13 cellular contexts compared by ENCODE assay signal in the genomic region with DNA sequence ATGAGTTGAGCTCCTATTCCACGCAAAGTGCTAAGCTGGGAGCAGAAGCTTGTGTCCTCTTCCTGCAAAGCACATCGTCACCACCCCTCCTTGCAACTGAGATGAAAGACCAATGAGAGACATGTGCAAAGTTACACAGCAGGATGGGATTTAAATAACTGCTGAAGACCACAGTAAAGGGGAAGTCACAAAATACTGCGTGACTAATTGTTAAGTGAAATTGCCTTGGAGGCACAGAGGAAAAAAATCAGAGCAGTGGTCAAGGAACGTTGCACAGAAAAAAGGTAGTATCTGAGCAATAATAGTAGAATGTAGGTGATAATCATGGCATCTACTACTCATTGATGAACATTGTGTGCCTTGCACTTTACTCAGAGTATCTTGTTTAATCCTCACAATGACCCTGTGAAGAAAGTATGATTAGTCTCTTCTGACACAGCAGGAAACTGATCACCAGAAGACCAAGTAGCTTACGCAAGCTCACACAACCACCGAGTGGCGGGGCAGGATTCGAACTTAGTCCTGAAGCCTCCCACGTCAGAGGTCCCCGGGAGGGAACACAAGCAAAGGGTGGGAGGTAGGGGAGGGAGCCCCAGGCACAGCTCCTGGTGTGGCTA. TPM values are rescaled to one million over a fixed set of nuclear protein-coding genes. Genes with fewer than 3 reads are reported as not detected.
DNase-seq lines count a peak whose midpoint lies in the region; ATAC-seq and TF ChIP-seq lines count a peak whose summit lies in the region.
"Had no signal": no experiment of that assay in that cellular context is flagged by ENCODE, and none has a peak within 500 bp of the region (broad histone marks: within the 10 kb centered on the region; RNA-seq: fewer than 3 reads in every experiment).

No MANE protein-coding gene starts in this region.

- no peaks in the 10 kb centered on the region for H3K36me3 Mint-ChIP-seq in activated naive CD4-positive, alpha-beta T cell treated with anti-CD3 and anti-CD28 coated beads for 36 hours (ENCODE audit: low read depth)
- H3K36me3 Mint-ChIP-seq: activated naive CD8-positive, alpha-beta T cell treated with anti-CD3 and anti-CD28 coated beads, Interleukin-2, amount 10 ng/mL, durations not matched to agents 7 days and 5 days had no signal

- H3K23ac ChIP-seq in IMR-90 (ENCODE audit: low read depth, low read length): no peak overlapping the region

- CTCF ChIA-PET in IMR-90 (lab: Yijun Ruan, JAX): interaction anchor here (1.2 to 1.5 kb wide), 3 partner anchors 13 to 47 kb away, joined by 3 to 4 read pairs (median 4); partner anchors contain the start of gene MYO18A
- CTCF ChIA-PET in activated naive CD4-positive, alpha-beta T cell treated with anti-CD3 and anti-CD28 coated beads for 36 hours (lab: Charles Lee): interaction anchor here (1.9 to 7.7 kb wide), 2 partner anchors 15 to 23 kb away, joined by 7 to 45 read pairs; partner anchors contain the start of gene MYO18A

- H3K56ac ChIP-seq in IMR-90 (ENCODE audit: extremely low read depth, insufficient read depth, low read length): no peak overlapping the region

- H3K4me1 Mint-ChIP-seq in activated naive CD4-positive, alpha-beta T cell treated with anti-CD3 and anti-CD28 coated beads for 36 hours (ENCODE audit: low read depth): peaks cover 3% of the 10 kb centered on the region

- H3K4me2 ChIP-seq in IMR-90 (ENCODE audit: low read depth, low read length): no peak overlapping the region

- no peak overlapping the region for H2BK15ac ChIP-seq in IMR-90 (ENCODE audit: low read depth, low read length)

- peak; percentile 58 for DNase-seq in GDM1 (lab: John Stamatoyannopoulos, UW)
- DNase-seq in IMR-90: no peak
- DNase-seq in SKM-1 (lab: John Stamatoyannopoulos, UW; ENCODE audit: unreplicated experiment): peak; percentile 88
- peak; percentile 72 for DNase-seq in medulla oblongata (ENCODE audit: extremely low spot score)
- no peak for DNase-seq in T-helper 2 cell
- DNase-seq in activated naive CD4-positive, alpha-beta T cell treated with anti-CD3 and anti-CD28 coated beads for 36 hours: no peak
- DNase-seq in posterior vena cava (ENCODE audit: low spot score): no peak
- no peak for DNase-seq in left lobe of liver (ENCODE audit: low spot score)
- DNase-seq: activated CD4-positive, alpha-beta T cell treated with anti-CD3 and anti-CD28 coated beads for 1 hour; activated naive CD8-positive, alpha-beta T cell treated with anti-CD3 and anti-CD28 coated beads, Interleukin-2, amount 10 ng/mL, durations not matched to agents 7 days and 5 days; DMS153 had no signal

- H3K4me3 Mint-ChIP-seq in activated naive CD4-positive, alpha-beta T cell treated with anti-CD3 and anti-CD28 coated beads for 36 hours: no peak overlapping the region
- H3K4me3 Mint-ChIP-seq: activated naive CD8-positive, alpha-beta T cell treated with anti-CD3 and anti-CD28 coated beads, Interleukin-2, amount 10 ng/mL, durations not matched to agents 7 days and 5 days had no signal

- H4K5ac ChIP-seq in IMR-90 (ENCODE audit: low read depth, low read length): no peak overlapping the region

- H2AFZ ChIP-seq in IMR-90 (replicated peaks; ENCODE audit: low read length, poor library complexity): no peak overlapping the region

- 0 out of 2 replicates have a peak, but pooled peaks cover 2% of the 10 kb centered on the region for H3K9me1 ChIP-seq in IMR-90 (ENCODE audit: insufficient read depth, low read length)

- no peak overlapping the region for H3K18ac ChIP-seq in IMR-90 (ENCODE audit: low read depth, low read length)

- no peak overlapping the region for H3K9ac ChIP-seq in IMR-90 (ENCODE audit: low read depth, low read length)

- H3K27ac Mint-ChIP-seq in activated naive CD4-positive, alpha-beta T cell treated with anti-CD3 and anti-CD28 coated beads for 36 hours: no peak overlapping the region
- H3K27ac Mint-ChIP-seq: activated naive CD8-positive, alpha-beta T cell treated with anti-CD3 and anti-CD28 coated beads, Interleukin-2, amount 10 ng/mL, durations not matched to agents 7 days and 5 days had no signal

- no peaks in the 10 kb centered on the region for H3K79me1 ChIP-seq in IMR-90 (ENCODE audit: low read depth in 1 of 2, low read length in 2 of 2)

- H4K91ac ChIP-seq in IMR-90 (ENCODE audit: insufficient read depth, low read depth, low read length): no peak overlapping the region

- H3K4me3 ChIP-seq in IMR-90 (ENCODE audit: insufficient read depth, low read depth, low read length): no peak overlapping the region

- ATAC-seq in IMR-90 (ENCODE audit: low read depth) (no peak), left lobe of liver (no peak)

- dilution Hi-C loops in IMR-90 (cut with HindIII; ENCODE audit: low sequenced_read_pairs, unreplicated experiment): no loop called here

- H3K9me3 Mint-ChIP-seq in activated naive CD4-positive, alpha-beta T cell treated with anti-CD3 and anti-CD28 coated beads for 36 hours: no peaks in the 10 kb centered on the region
- H3K9me3 Mint-ChIP-seq: activated naive CD8-positive, alpha-beta T cell treated with anti-CD3 and anti-CD28 coated beads, Interleukin-2, amount 10 ng/mL, durations not matched to agents 7 days and 5 days had no signal

- no peak overlapping the region for H2AK5ac ChIP-seq in IMR-90 (ENCODE audit: low read depth, low read length)

- no peak for TF ChIP-seq POLR2A in IMR-90 (IDR thresholded peaks at IDR 0.05; ENCODE audit: low read depth, low read length)

- peaks cover 2% of the 10 kb centered on the region for H3K27me3 Mint-ChIP-seq in activated naive CD4-positive, alpha-beta T cell treated with anti-CD3 and anti-CD28 coated beads for 36 hours (ENCODE audit: low read depth)

- intact Hi-C loops in IMR-90 (cut with micrococcal nuclease) (no loop called here), posterior vena cava (cut with DNase I) (no loop called here)
- intact Hi-C loops in activated naive CD4-positive, alpha-beta T cell treated with anti-CD3 and anti-CD28 coated beads for 36 hours (cut with micrococcal nuclease): no loop called here

- no peak overlapping the region for H3K27ac ChIP-seq in IMR-90 (ENCODE audit: insufficient read depth, low read length)

- H3K27me3 ChIP-seq in IMR-90 (ENCODE audit: control insufficient read depth, insufficient read depth, low read length): peaks cover 13% of the 10 kb centered on the region

- no peak overlapping the region for H2BK20ac ChIP-seq in IMR-90 (ENCODE audit: low read depth, low read length)

- no peak overlapping the region for H4K8ac ChIP-seq in IMR-90 (ENCODE audit: low read depth in 2 of 2, low read length in 2 of 2)

- in situ Hi-C loops in IMR-90 (cut with MboI; ENCODE audit: low sequenced_read_pairs): no loop called here

- H3K4me1 ChIP-seq in IMR-90 (ENCODE audit: control insufficient read depth, insufficient read depth, low read length): peaks cover 2% of the 10 kb centered on the region; the same call in 1 of the 2 replicates

- no peak for TF ChIP-seq RAD21 in IMR-90 (IDR thresholded peaks at IDR 0.05; ENCODE audit: low read length)

- no peak for TF ChIP-seq CTCF in IMR-90 (conservative IDR thresholded peaks at IDR 0.05; ENCODE audit: low read depth, low read length)

- no peaks in the 10 kb centered on the region for H3K36me3 ChIP-seq in IMR-90 (ENCODE audit: control insufficient read depth, insufficient read depth, low read length)

- POLR2A ChIA-PET in IMR-90 (lab: Charles Lee; ENCODE audit: unreplicated experiment): no interaction called here

- H4K20me1 ChIP-seq in IMR-90 (ENCODE audit: insufficient read depth, low read length): no peaks in the 10 kb centered on the region

- no peak overlapping the region for H3K14ac ChIP-seq in IMR-90 (replicated peaks; ENCODE audit: low read depth, low read length)

- H3K4ac ChIP-seq in IMR-90 (ENCODE audit: low read depth, low read length): no peak overlapping the region

- H2AK9ac ChIP-seq in IMR-90 (replicated peaks; ENCODE audit: low read depth, low read length, poor library complexity): no peak overlapping the region

- 79% methylated on average over 4 of the region's 10 CpGs; no CpG with 5 or more reads in 1 of the 2 experiments for WGBS in IMR-90 (ENCODE audit: extremely low coverage in 2 of 2, insufficient read length in 1 of 2), 2 experiments

- H2BK5ac ChIP-seq in IMR-90 (ENCODE audit: low read depth, low read length, poor library complexity, severe bottlenecking): no peak overlapping the region

- no TSS peak for BruUV-seq in IMR-90 (replicated peaks; lab: Mats Ljungman, UMichigan)

- H2BK120ac ChIP-seq in IMR-90 (ENCODE audit: low read depth, low read length): no peak overlapping the region

- no peaks in the 10 kb centered on the region for H3K9me3 ChIP-seq in IMR-90 (ENCODE audit: control insufficient read depth, insufficient read depth, low read length)

TF ChIP-seq in IMR-90, 13 proteins besides CTCF, POLR2A, EP300 and RAD21:
- TF ChIP-seq CEBPB (IDR thresholded peaks at IDR 0.05; ENCODE audit: low read depth, low read length) (peak; percentile 56; the same call in 1 of the 2 replicates), MAZ (IDR thresholded peaks at IDR 0.05; ENCODE audit: borderline replicate concordance, low read depth, low read length) (no peak), RCOR1 (IDR thresholded peaks at IDR 0.05; ENCODE audit: insufficient replicate concordance, low read length) (no peak)

RNA-seq across cellular contexts. Expression of gene MYO18A, which starts 15.4 kb away (rescaled TPM):
- 39.1 and 40.0 TPM in 2 replicates for total RNA-seq in IMR-90 (2012; rRNA removed)
- 22.4 and 22.9 TPM in 2 replicates for polyA plus RNA-seq in IMR-90 (2012; rRNA removed)
- 12.8 and 19.0 TPM in 2 replicates for polyA plus RNA-seq in IMR-90 (2012; cell fraction: cytosol; rRNA removed)
- 95.5 and 141 TPM in 2 replicates for polyA plus RNA-seq in IMR-90 (2012; cell fraction: nucleus; rRNA removed; ENCODE audit: low replicate concordance)
- 10 to 100 TPM; 23.8 to 25.0 TPM for total RNA-seq in activated naive CD4-positive, alpha-beta T cell treated with anti-CD3 and anti-CD28 coated beads for 36 hours
- total RNA-seq in posterior vena cava: 10 to 100 TPM; 76.3 to 87.9 TPM
- 109 TPM for total RNA-seq in left lobe of liver

RNA-seq across cellular contexts. Expression of gene CRYBA1, which starts 51.1 kb away (rescaled TPM):
- total RNA-seq in IMR-90 (2012; rRNA removed): not detected in 2 replicates
- polyA plus RNA-seq in IMR-90 (2012; rRNA removed): not detected in 2 replicates
- polyA plus RNA-seq in IMR-90 (2012; cell fraction: cytosol; rRNA removed): 0.08 TPM in 1 of 2 replicates, not detected in the other
- not detected in 2 replicates for polyA plus RNA-seq in IMR-90 (2012; cell fraction: nucleus; rRNA removed; ENCODE audit: low replicate concordance)
- total RNA-seq in activated naive CD4-positive, alpha-beta T cell treated with anti-CD3 and anti-CD28 coated beads for 36 hours: not detected
- total RNA-seq in posterior vena cava: not detected
- not detected for total RNA-seq in left lobe of liver
- total RNA-seq: activated naive CD8-positive, alpha-beta T cell treated with anti-CD3 and anti-CD28 coated beads, Interleukin-2, amount 10 ng/mL, durations not matched to agents 7 days and 5 days; lower leg skin; NCI-H460 had no signal

Comparison
In these comparisons a context has a peak if more than half of its experiments do, and no peak if none do; other contexts are left out.
1. DNase-seq: peak in GDM1 (single experiment), SKM-1 (single experiment) and medulla oblongata (single experiment); none in IMR-90 (single experiment), T-helper 2 cell (0 of 5), activated naive CD4-positive, alpha-beta T cell treated with anti-CD3 and anti-CD28 coated beads for 36 hours (single experiment), posterior vena cava (single experiment) and left lobe of liver (single experiment).